Comparison of ENCODE assay signal across 20 cellular contexts in genomic region chr18:57882465-57882864, GRCh38.
"Had no signal": no experiment of that assay in that cellular context is flagged by ENCODE, and none has a peak within 500 bp of the region (broad histone marks: within the 10 kb centered on the region; RNA-seq: fewer than 3 reads in every experiment).

No MANE protein-coding gene starts in this region.

- H3K4me1 Mint-ChIP-seq: endodermal cell; stimulated activated naive CD8-positive, alpha-beta T cell treated with anti-CD3 and anti-CD28 coated beads, Interleukin-15, amount 100 ng/mL, for 72 hours had no signal

- H3K27me3 Mint-ChIP-seq: progenitor cell of endocrine pancreas had no signal

- H3K4me2 ChIP-seq: hepatocyte, smooth muscle cell had no signal

- H3K27ac ChIP-seq: epithelial cell of prostate, foreskin keratinocyte, gastroesophageal sphincter, heart left ventricle, hepatocyte, left lung, neutrophil, parathyroid adenoma, suprapubic skin, transverse colon, upper lobe of right lung, uterus had no signal

- H3K79me2 ChIP-seq: hepatocyte, parathyroid adenoma had no signal

- H3K9me3 ChIP-seq: left lung, neutrophil, suprapubic skin, upper lobe of right lung, uterus had no signal

- FAIRE-seq: colon had no signal

- H3K36me3 Mint-ChIP-seq: naive thymus-derived CD8-positive, alpha-beta T cell had no signal

- H3K4me3 ChIP-seq: gastroesophageal sphincter, heart left ventricle, hepatocyte, left lung, smooth muscle cell, suprapubic skin, transverse colon, upper lobe of right lung, uterus had no signal

- H3K4me1 ChIP-seq: foreskin keratinocyte, left lung, parathyroid adenoma, upper lobe of right lung, uterus had no signal

- H3K27ac Mint-ChIP-seq: endodermal cell; naive thymus-derived CD8-positive, alpha-beta T cell; nephron progenitor cell; progenitor cell of endocrine pancreas; stimulated activated naive CD8-positive, alpha-beta T cell treated with anti-CD3 and anti-CD28 coated beads, Interleukin-15, amount 100 ng/mL, for 72 hours had no signal

- H3K36me3 ChIP-seq: gastroesophageal sphincter, heart left ventricle, left lung, neutrophil, suprapubic skin, transverse colon, upper lobe of right lung, uterus had no signal

- H3K9ac ChIP-seq: parathyroid adenoma had no signal

- H3K27me3 ChIP-seq: dorsolateral prefrontal cortex, foreskin keratinocyte, gastroesophageal sphincter, heart left ventricle, hepatocyte, left lung, neutrophil, suprapubic skin, transverse colon, upper lobe of right lung, uterus had no signal

- H2AFZ ChIP-seq: hepatocyte had no signal

- H3K4me3 Mint-ChIP-seq: endodermal cell; naive thymus-derived CD8-positive, alpha-beta T cell; nephron progenitor cell; stimulated activated naive CD8-positive, alpha-beta T cell treated with anti-CD3 and anti-CD28 coated beads, Interleukin-15, amount 100 ng/mL, for 72 hours had no signal
